1 cellular context compared by ENCODE assay signal in genomic region chr19:49339364-49340068, GRCh38.
TF ChIP-seq lines count a peak whose summit lies in the region.

No MANE protein-coding gene starts in this region.

TF ChIP-seq in IMR-90, 13 proteins besides CTCF, POLR2A, EP300 and RAD21:
- TF ChIP-seq BHLHE40 (IDR thresholded peaks at IDR 0.05; ENCODE audit: low read depth, low read length): peak; percentile 17; the same call in 1 of the 2 replicates
- TF ChIP-seq NFE2L2 (IDR thresholded peaks at IDR 0.05; ENCODE audit: low read depth, low read length): no peak
TF ChIP-seq in IMR-90: peak in this region for 1.
